ENCODE assay signal across 8 cellular contexts in the genomic region with DNA sequence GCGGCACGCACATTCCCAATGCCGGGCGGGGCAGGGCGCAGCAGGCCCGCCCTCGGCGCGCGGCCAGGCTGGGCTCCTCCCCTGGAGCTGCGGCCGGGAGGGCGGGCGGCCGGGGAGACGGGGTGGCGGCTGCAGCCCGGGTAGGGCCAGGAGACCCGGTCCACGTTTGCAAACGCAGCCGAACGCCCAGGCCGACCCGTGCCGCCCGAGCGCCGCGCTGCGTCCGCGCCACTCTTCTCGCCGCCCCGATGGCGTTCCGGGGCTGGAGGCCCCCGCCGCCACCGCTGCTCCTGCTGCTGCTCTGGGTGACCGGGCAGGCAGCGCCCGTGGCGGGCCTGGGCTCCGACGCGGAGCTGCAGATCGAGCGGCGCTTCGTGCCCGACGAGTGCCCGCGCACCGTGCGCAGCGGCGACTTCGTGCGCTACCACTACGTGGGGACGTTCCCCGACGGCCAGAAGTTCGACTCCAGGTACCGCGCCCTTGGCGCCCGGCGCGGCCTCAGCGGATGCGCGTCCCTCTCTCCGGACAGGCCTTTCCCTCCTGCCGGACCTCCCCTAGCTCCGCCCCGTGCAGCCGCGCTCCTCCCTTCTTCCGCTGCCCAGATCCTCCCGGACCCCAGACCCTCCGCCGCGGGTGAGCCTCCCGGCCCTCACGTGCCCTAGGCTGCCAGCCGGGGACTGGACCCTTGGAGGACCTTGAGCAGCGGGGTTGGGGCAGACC. TPM values are rescaled to one million over a fixed set of nuclear protein-coding genes. Genes with fewer than 3 reads are reported as not detected.
DNase-seq lines count a peak whose midpoint lies in the region; ATAC-seq and TF ChIP-seq lines count a peak whose summit lies in the region.

Gene FKBP9, plus strand, starts transcription at position 115 of the 720 bp plus-strand sequence. Its CDS starts 134 bp downstream, at position 249.

- H3K27me3 Mint-ChIP-seq in Caco-2 (ENCODE audit: insufficient read depth, unreplicated experiment), result no peaks in the 10 kb centered on the region
- H3K27me3 Mint-ChIP-seq in nephron progenitor cell (ENCODE audit: low read depth, poor library complexity), result no peaks in the 10 kb centered on the region

- H3K4me3 ChIP-seq in Caco-2 (ENCODE audit: low read depth, low read length), result peak within 1 kb of the TSS; percentile 95

- 0 out of 2 replicates have a peak, but pooled peaks cover 6% of the 10 kb centered on the region for H3K4me1 ChIP-seq in Caco-2

- no peak for TF ChIP-seq CTCF in Caco-2 (IDR thresholded peaks at IDR 0.05; ENCODE audit: insufficient read depth in 1 of 2, low read depth in 1 of 2, low read length in 1 of 2, severe bottlenecking in 1 of 2, unreplicated experiment in 1 of 2)
- no peak for TF ChIP-seq CTCF in nephron progenitor cell (IDR thresholded peaks at IDR 0.05)

- DNase-seq in Caco-2 (peak; percentile 86 to 93), NCI-H345 treated with DMSO at 0.1 percent for 48 hours (lab: John Stamatoyannopoulos, UW; ENCODE audit: unreplicated experiment) (peak; percentile 52), germinal center (ENCODE audit: low spot score) (peak; percentile 42), nephron progenitor cell (peak; percentile 87)
- peak in 1 of 2 donors; percentile 35 for DNase-seq in activated naive CD4-positive, alpha-beta T cell treated with anti-CD3 and anti-CD28 coated beads, Interleukin-2, amount 50 U/mL, for 72 hours (ENCODE audit: low spot score in 2 of 2)
- no peak for DNase-seq in effector CD8-positive, alpha-beta T cell (lab: John Stamatoyannopoulos, UW)

- intact Hi-C loops in Caco-2 (cut with micrococcal nuclease; ENCODE audit: unreplicated experiment), result loop anchor here (1.0 to 5.0 kb wide), 4 partner anchors 67 to 150 kb away; partner anchors contain the start of genes NT5C3A and RP9

- H3K9me3 Mint-ChIP-seq in Caco-2 (ENCODE audit: unreplicated experiment), result no peaks in the 10 kb centered on the region
- H3K9me3 Mint-ChIP-seq in activated naive CD4-positive, alpha-beta T cell treated with anti-CD3 and anti-CD28 coated beads, Interleukin-2, amount 50 U/mL, for 72 hours, result no peaks in the 10 kb centered on the region
- H3K9me3 Mint-ChIP-seq in nephron progenitor cell, result peaks cover 16% of the 10 kb centered on the region

- no peaks in the 10 kb centered on the region for H3K36me3 ChIP-seq in Caco-2 (ENCODE audit: control insufficient read depth, insufficient read depth, low read length)

- H3K27ac Mint-ChIP-seq in Caco-2 (ENCODE audit: unreplicated experiment) (peak within 1 kb of the TSS; percentile 55), nephron progenitor cell (peak within 1 kb of the TSS; percentile 70)
- no peak within 1 kb of the TSS for H3K27ac Mint-ChIP-seq in activated naive CD4-positive, alpha-beta T cell treated with anti-CD3 and anti-CD28 coated beads, Interleukin-2, amount 50 U/mL, for 72 hours

- CTCF ChIA-PET in Caco-2 (lab: Charles Lee), result interaction anchor here (0.6 to 3.1 kb wide), 4 partner anchors 57 to 111 kb away, joined by 3 to 17 read pairs (median 3); partner anchors contain the start of gene NT5C3A

- H3K4me1 Mint-ChIP-seq in Caco-2 (ENCODE audit: low read depth, unreplicated experiment) (no peaks in the 10 kb centered on the region), nephron progenitor cell (peaks cover 18% of the 10 kb centered on the region)

- no TSS peak for BruUV-seq in Caco-2 (replicated peaks; lab: Mats Ljungman, UMichigan)

- POLR2A ChIA-PET in Caco-2 (lab: Charles Lee), result interaction anchor here (0.6 to 1.5 kb wide), 4 partner anchors 64 to 462 kb away, joined by 4 to 13 read pairs (median 4); partner anchors contain the start of gene NT5C3A

- peak; percentile 94 for ATAC-seq in GM18909 (IDR thresholded peaks at IDR 0.05; ENCODE audit: poor library complexity, unreplicated experiment)
- ATAC-seq in HG03097 (IDR thresholded peaks at IDR 0.05; ENCODE audit: low FRiP score, unreplicated experiment), result peak; percentile 74
- peak; percentile 63 to 86 for ATAC-seq in activated naive CD4-positive, alpha-beta T cell treated with anti-CD3 and anti-CD28 coated beads, Interleukin-2, amount 50 U/mL, for 72 hours

- H3K9me3 ChIP-seq in Caco-2, result no peaks in the 10 kb centered on the region

- peaks cover 6% of the 10 kb centered on the region for H3K36me3 Mint-ChIP-seq in Caco-2 (ENCODE audit: insufficient read depth, unreplicated experiment)
- H3K36me3 Mint-ChIP-seq in activated naive CD4-positive, alpha-beta T cell treated with anti-CD3 and anti-CD28 coated beads, Interleukin-2, amount 50 U/mL, for 72 hours, result peaks cover 6% of the 10 kb centered on the region in 2 donors
- H3K36me3 Mint-ChIP-seq in nephron progenitor cell (ENCODE audit: low read depth), result peaks cover 11% of the 10 kb centered on the region

- H3K27me3 ChIP-seq in Caco-2 (replicated peaks; ENCODE audit: control insufficient read depth, insufficient read depth, low read length), result no peaks in the 10 kb centered on the region

- peak within 1 kb of the TSS; percentile 82 for H3K4me3 Mint-ChIP-seq in Caco-2 (ENCODE audit: unreplicated experiment)
- H3K4me3 Mint-ChIP-seq in nephron progenitor cell, result peak within 1 kb of the TSS; percentile 89

RNA-seq across cellular contexts. Expression of gene FKBP9, which starts in this region (rescaled TPM):
- 74.3 and 82.6 TPM in 2 replicates for total RNA-seq in Caco-2 (2022)
- 1 to 10 TPM in 1 of 2 donors, not detected in 1; 2.1 TPM for total RNA-seq in activated naive CD4-positive, alpha-beta T cell treated with anti-CD3 and anti-CD28 coated beads, Interleukin-2, amount 50 U/mL, for 72 hours

Comparison
In these comparisons a context has a peak if more than half of its experiments do, and no peak if none do; other contexts are left out.
1. RNA of gene FKBP9 (total RNA-seq): 74.3 to 82.6 TPM in Caco-2; 2.1 TPM in activated naive CD4-positive, alpha-beta T cell treated with anti-CD3 and anti-CD28 coated beads, Interleukin-2, amount 50 U/mL, for 72 hours; every median in the first group is over 10 times any median in the second.
2. H3K27ac Mint-ChIP-seq: peak in Caco-2 (single experiment) and nephron progenitor cell (single experiment); none in activated naive CD4-positive, alpha-beta T cell treated with anti-CD3 and anti-CD28 coated beads, Interleukin-2, amount 50 U/mL, for 72 hours (0 of 2).
3. Peak in every context shown above with its lines, with median percentiles within 50 percentile points of each other: ATAC-seq.